13 cellular contexts compared by ENCODE assay signal in genomic region chr11:64661146-64661545, GRCh38.
DNase-seq lines count a peak whose midpoint lies in the region; ATAC-seq and TF ChIP-seq lines count a peak whose summit lies in the region.
"Had no signal": no experiment of that assay in that cellular context is flagged by ENCODE, and none has a peak within 500 bp of the region (broad histone marks: within the 10 kb centered on the region; RNA-seq: fewer than 3 reads in every experiment).

No MANE protein-coding gene starts in this region.

- H3K4me3 Mint-ChIP-seq in neural crest cell (no peak overlapping the region), natural killer cell (no peak overlapping the region)
- H3K4me3 Mint-ChIP-seq: B cell had no signal

- intact Hi-C loops in natural killer cell (cut with micrococcal nuclease): no loop called here

- ATAC-seq in natural killer cell: no peak
- no peak for ATAC-seq in stimulated activated naive CD8-positive, alpha-beta T cell treated with anti-CD3 and anti-CD28 coated beads, Interleukin-15, Interleukin-2, amounts not matched to agents 100 U/mL and 50 U/mL, for 24 hours

- H3K9me3 ChIP-seq in MG63: no peaks in the 10 kb centered on the region

- TF ChIP-seq CTCF in AG04449 (IDR thresholded peaks at IDR 0.05; ENCODE audit: insufficient read depth, low read length, missing control alignments) (no peak), neural crest cell (conservative IDR thresholded peaks at IDR 0.05) (no peak), natural killer cell (IDR thresholded peaks at IDR 0.05) (no peak)

- H3K36me3 ChIP-seq in MG63: no peaks in the 10 kb centered on the region

- CTCF ChIA-PET in AG04449 (lab: Yijun Ruan, JAX): interaction anchor here (1.0 to 5.9 kb wide), 4 partner anchors 9 to 210 kb away, joined by 3 to 93 read pairs (median 18); no protein-coding TSS in a partner anchor

- H3K4me3 ChIP-seq in AG04449 (ENCODE audit: low read depth, low read length) (peak overlapping the region; percentile 25; the same call in 1 of the 2 replicates), MG63 (peak overlapping the region; percentile 14)

- POLR2A ChIA-PET in AG04449 (lab: Yijun Ruan, JAX): no interaction called here

- H3K27me3 Mint-ChIP-seq in neural crest cell (ENCODE audit: low read depth) (no peaks in the 10 kb centered on the region), natural killer cell (ENCODE audit: low read depth in 2 of 2) (peaks cover 0 to 3% of the 10 kb centered on the region in 2 donors)

- H3K27me3 ChIP-seq in MG63: no peaks in the 10 kb centered on the region

- H3K9me3 Mint-ChIP-seq in neural crest cell (no peaks in the 10 kb centered on the region), natural killer cell (no peaks in the 10 kb centered on the region)

- peak; percentile 54 for DNase-seq in AG04449 (ENCODE audit: low read depth, low spot score)
- peak; percentile 93 for DNase-seq in MG63
- peak; percentile 92 for DNase-seq in fibroblast of gingiva (ENCODE audit: low read depth)
- no peak for DNase-seq in neural crest cell (ENCODE audit: low read depth, low spot score)
- no peak for DNase-seq in glomerular visceral epithelial cell (ENCODE audit: extremely low spot score)
- DNase-seq in natural killer cell: no peak
- no peak for DNase-seq in cerebellar nuclear complex (lab: John Stamatoyannopoulos, UW)
- DNase-seq in stimulated activated naive CD8-positive, alpha-beta T cell treated with anti-CD3 and anti-CD28 coated beads, Interleukin-15, Interleukin-2, amounts not matched to agents 100 U/mL and 50 U/mL, for 24 hours: no peak
- DNase-seq: activated naive CD4-positive, alpha-beta T cell treated with Interleukin-2 at 50 U/mL for 16 hours; effector CD8-positive, alpha-beta T cell; NCI-H69; stimulated activated naive CD4-positive, alpha-beta T cell treated with Interleukin-2 at 50 U/mL for 16 hours had no signal

- H3K27ac Mint-ChIP-seq in neural crest cell (ENCODE audit: unreplicated experiment) (peak overlapping the region; percentile 6), natural killer cell (no peak overlapping the region)
- H3K27ac Mint-ChIP-seq: B cell had no signal

- H3K4me1 Mint-ChIP-seq in neural crest cell: peaks cover 8% of the 10 kb centered on the region
- H3K4me1 Mint-ChIP-seq in natural killer cell: no peaks in the 10 kb centered on the region

- H3K36me3 Mint-ChIP-seq in neural crest cell (ENCODE audit: low read depth): no peaks in the 10 kb centered on the region
- no peaks in the 10 kb centered on the region for H3K36me3 Mint-ChIP-seq in natural killer cell

Comparison
In these comparisons a context has a peak if more than half of its experiments do, and no peak if none do; other contexts are left out.
1. DNase-seq: peak in AG04449 (single experiment), MG63 (single experiment) and fibroblast of gingiva (single experiment); none in neural crest cell (single experiment), glomerular visceral epithelial cell (single experiment), natural killer cell (single experiment), cerebellar nuclear complex (0 of 2) and stimulated activated naive CD8-positive, alpha-beta T cell treated with anti-CD3 and anti-CD28 coated beads, Interleukin-15, Interleukin-2, amounts not matched to agents 100 U/mL and 50 U/mL, for 24 hours (single experiment).